In genomic region chr4:13907255-13907751, GRCh38 we compare ENCODE assay signal across 9 cellular contexts.
DNase-seq lines count a peak whose midpoint lies in the region; ATAC-seq and TF ChIP-seq lines count a peak whose summit lies in the region.
"Had no signal": no experiment of that assay in that cellular context is flagged by ENCODE, and none has a peak within 500 bp of the region (broad histone marks: within the 10 kb centered on the region; RNA-seq: fewer than 3 reads in every experiment).

No MANE protein-coding gene starts in this region.

- no peak for ATAC-seq in upper lobe of right lung

- intact Hi-C loops in CD4-positive, alpha-beta memory T cell (cut with micrococcal nuclease): loop anchor here (5.0 kb wide), 1 partner anchor 175 kb away; no protein-coding TSS in a partner anchor
- intact Hi-C loops in upper lobe of right lung (cut with DNase I): no loop called here

- H3K36me3 Mint-ChIP-seq in CD4-positive, alpha-beta memory T cell: no peaks in the 10 kb centered on the region

- no peaks in the 10 kb centered on the region for H3K36me3 ChIP-seq in CD4-positive, alpha-beta memory T cell (ENCODE audit: insufficient read depth, low read length)
- no peaks in the 10 kb centered on the region for H3K36me3 ChIP-seq in upper lobe of right lung

- no peaks in the 10 kb centered on the region for H3K27me3 Mint-ChIP-seq in CD4-positive, alpha-beta memory T cell

- no peaks in the 10 kb centered on the region for H3K4me1 Mint-ChIP-seq in CD4-positive, alpha-beta memory T cell

- no peaks in the 10 kb centered on the region for H3K27me3 ChIP-seq in CD4-positive, alpha-beta memory T cell (ENCODE audit: insufficient read depth, low read length)
- no peaks in the 10 kb centered on the region for H3K27me3 ChIP-seq in upper lobe of right lung

- peaks cover 0 to 2% (median 0%) of the 10 kb centered on the region in 8 donors for H3K9me3 Mint-ChIP-seq in CD4-positive, alpha-beta memory T cell

- POLR2A ChIA-PET in CD4-positive, alpha-beta memory T cell (lab: Charles Lee; ENCODE audit: partially characterized antibody): no interaction called here

- CTCF ChIA-PET in CD4-positive, alpha-beta memory T cell (lab: Charles Lee; ENCODE audit: partially characterized antibody): no interaction called here

- DNase-seq in AG09309 (ENCODE audit: low read depth) (peak; percentile 95), HT1080 (ENCODE audit: low read depth) (peak; percentile 100), brain pericyte (ENCODE audit: low read depth, low spot score) (peak; percentile 88), lung microvascular endothelial cell (ENCODE audit: low read depth in 2 of 2) (peak; percentile 40 to 96), D341Med (ENCODE audit: low spot score) (no peak), upper lobe of right lung (no peak)
- DNase-seq in activated CD4-positive, CD25-positive, alpha-beta regulatory T cell (lab: John Stamatoyannopoulos, UW): no peak
- no peak for DNase-seq in CD4-positive, alpha-beta memory T cell
- DNase-seq: NCI-H2227 treated with DMSO at 0.1 percent for 48 hours had no signal

- no peak overlapping the region for H3K4me3 Mint-ChIP-seq in CD4-positive, alpha-beta memory T cell

- H3K4me3 ChIP-seq in AG09309 (ENCODE audit: control insufficient read depth, low read depth, low read length): no peak overlapping the region
- H3K4me3 ChIP-seq in CD4-positive, alpha-beta memory T cell (ENCODE audit: low read length in 2 of 2): no peak overlapping the region
- no peak overlapping the region for H3K4me3 ChIP-seq in upper lobe of right lung

- no peak overlapping the region for H3K27ac Mint-ChIP-seq in CD4-positive, alpha-beta memory T cell

- no peaks in the 10 kb centered on the region for H3K9me3 ChIP-seq in CD4-positive, alpha-beta memory T cell (ENCODE audit: control insufficient read depth in 1 of 2, low read length in 2 of 2)
- no peaks in the 10 kb centered on the region for H3K9me3 ChIP-seq in upper lobe of right lung

- no peaks in the 10 kb centered on the region for H3K4me1 ChIP-seq in CD4-positive, alpha-beta memory T cell (ENCODE audit: insufficient read depth, low read length)
- no peaks in the 10 kb centered on the region for H3K4me1 ChIP-seq in upper lobe of right lung

- TF ChIP-seq CTCF in AG09309 (IDR thresholded peaks at IDR 0.05; ENCODE audit: control insufficient read depth, insufficient read depth, low read depth, low read length, missing control alignments) (peak; percentile 58), upper lobe of right lung (IDR thresholded peaks at IDR 0.05) (no peak)

- no peak overlapping the region for H3K27ac ChIP-seq in CD4-positive, alpha-beta memory T cell (ENCODE audit: low read depth, low read length)
- no peak overlapping the region for H3K27ac ChIP-seq in upper lobe of right lung

Comparison
In these comparisons a context has a peak if more than half of its experiments do, and no peak if none do; other contexts are left out.
1. DNase-seq: peak in AG09309 (single experiment), HT1080 (single experiment), brain pericyte (single experiment) and lung microvascular endothelial cell (2 of 2); none in activated CD4-positive, CD25-positive, alpha-beta regulatory T cell (0 of 4), CD4-positive, alpha-beta memory T cell (0 of 5), D341Med (single experiment) and upper lobe of right lung (single experiment).